In genomic region chr5:44809215-44809955, GRCh38 we compare ENCODE assay signal across 1 cellular context.
TF ChIP-seq lines count a peak whose summit lies in the region.

No MANE protein-coding gene starts in this region.

TF ChIP-seq in HEK293, 187 proteins besides CTCF, POLR2A, EP300 and RAD21 (continued from another document and continues in another):
- TF ChIP-seq ZBTB26 (tag by site-specific recombination; optimal IDR thresholded peaks at IDR 0.05) (peak; percentile 68), ZNF645 (tag by site-specific recombination; IDR thresholded peaks at IDR 0.05) (no peak), ZNF692 (tag by site-specific recombination; IDR thresholded peaks at IDR 0.05) (no peak), ZNF585B (tag by site-specific recombination; IDR thresholded peaks at IDR 0.05) (no peak), ZNF501 (tag by site-specific recombination; IDR thresholded peaks at IDR 0.05) (no peak; the same call in 1 of the 2 replicates), ZBTB49 (tag by site-specific recombination; IDR thresholded peaks at IDR 0.05; ENCODE audit: low read depth) (no peak), ZBTB44 (tag by site-specific recombination; IDR thresholded peaks at IDR 0.05) (no peak), KLF9 (tag by site-specific recombination; IDR thresholded peaks at IDR 0.05; ENCODE audit: low read depth) (no peak), ZNF148 (tag by site-specific recombination; IDR thresholded peaks at IDR 0.05; ENCODE audit: borderline replicate concordance) (no peak), ZNF266 (tag by site-specific recombination; IDR thresholded peaks at IDR 0.05; ENCODE audit: low read depth) (no peak), GLIS2 (tag by site-specific recombination; IDR thresholded peaks at IDR 0.05) (peak; percentile 78), ZNF16 (tag by site-specific recombination; IDR thresholded peaks at IDR 0.05; ENCODE audit: low read depth) (no peak), ZNF571 (tag by site-specific recombination; IDR thresholded peaks at IDR 0.05) (no peak), ZNF223 (tag by site-specific recombination; IDR thresholded peaks at IDR 0.05) (no peak), HOXC10 (CRISPR knock-in tag; IDR thresholded peaks at IDR 0.05) (peak; percentile 90; the same call in 1 of the 2 replicates), ZNF391 (tag by site-specific recombination; IDR thresholded peaks at IDR 0.05; ENCODE audit: borderline replicate concordance, low read depth) (no peak; the same call in 1 of the 2 replicates), OSR2 (tag by site-specific recombination; IDR thresholded peaks at IDR 0.05) (no peak), ZNF114 (tag by site-specific recombination; IDR thresholded peaks at IDR 0.05) (no peak), ZNF785 (tag by site-specific recombination; IDR thresholded peaks at IDR 0.05) (no peak), ZNF510 (tag by site-specific recombination; IDR thresholded peaks at IDR 0.05; ENCODE audit: insufficient replicate concordance) (no peak), ZNF121 (tag by site-specific recombination; IDR thresholded peaks at IDR 0.05) (no peak; the same call in 1 of the 2 replicates), ZNF184 (tag by site-specific recombination; IDR thresholded peaks at IDR 0.05) (no peak), ZSCAN4 (tag by site-specific recombination; IDR thresholded peaks at IDR 0.05) (no peak), ZNF76 (tag by site-specific recombination; IDR thresholded peaks at IDR 0.05; ENCODE audit: borderline replicate concordance, low read depth) (no peak), PATZ1 (tag by site-specific recombination; IDR thresholded peaks at IDR 0.05) (no peak), ZNF558 (tag by site-specific recombination; IDR thresholded peaks at IDR 0.05) (no peak), ZFP37 (tag by site-specific recombination; IDR thresholded peaks at IDR 0.05) (peak; percentile 14; the same call in 1 of the 2 replicates), ZNF580 (tag by site-specific recombination; IDR thresholded peaks at IDR 0.05) (no peak), ZBTB6 (tag by site-specific recombination; IDR thresholded peaks at IDR 0.05) (no peak), ZNF513 (tag by site-specific recombination; IDR thresholded peaks at IDR 0.05) (0 out of 2 replicates have a peak, but pooled peaks have one; percentile 16), ZNF658 (tag by site-specific recombination; IDR thresholded peaks at IDR 0.05) (no peak), ZFP41 (tag by site-specific recombination; IDR thresholded peaks at IDR 0.05; ENCODE audit: borderline replicate concordance) (no peak), ZFP69B (tag by site-specific recombination; IDR thresholded peaks at IDR 0.05) (no peak), ZNF473 (tag by site-specific recombination; IDR thresholded peaks at IDR 0.05) (no peak), ZNF10 (tag by site-specific recombination; IDR thresholded peaks at IDR 0.05) (no peak), REST (tag by site-specific recombination; IDR thresholded peaks at IDR 0.05) (no peak)
